In genomic region chr2:102043560-102043959, GRCh38 we compare ENCODE assay signal across 22 cellular contexts. TPM values are rescaled to one million over a fixed set of nuclear protein-coding genes. Genes with fewer than 3 reads are reported as not detected.
DNase-seq lines count a peak whose midpoint lies in the region; ATAC-seq and TF ChIP-seq lines count a peak whose summit lies in the region.
"Had no signal": no experiment of that assay in that cellular context is flagged by ENCODE, and none has a peak within 500 bp of the region (broad histone marks: within the 10 kb centered on the region; RNA-seq: fewer than 3 reads in every experiment).

No MANE protein-coding gene starts in this region.

- H2BK120ac ChIP-seq in IMR-90 (ENCODE audit: low read depth, low read length): no peak overlapping the region
- peak overlapping the region; percentile 86 for H2BK120ac ChIP-seq in mesenchymal stem cell (ENCODE audit: low read depth, low read length)

- no peak overlapping the region for H2AK5ac ChIP-seq in IMR-90 (ENCODE audit: low read depth, low read length)
- H2AK5ac ChIP-seq in mesenchymal stem cell (ENCODE audit: low read length, severe bottlenecking): no peak overlapping the region

- H3K18ac ChIP-seq in IMR-90 (ENCODE audit: low read depth, low read length) (no peak overlapping the region), mesenchymal stem cell (ENCODE audit: low read depth in 1 of 2, low read length in 2 of 2) (peak overlapping the region; percentile 63 to 82)

- ATAC-seq in IMR-90 (ENCODE audit: low read depth) (no peak), psoas muscle (peak in 3 of 4 donors; percentile 57 to 70 (median 65)), GM19452 (IDR thresholded peaks at IDR 0.05; ENCODE audit: unreplicated experiment) (no peak), mucosa of descending colon (no peak), HG03442 (IDR thresholded peaks at IDR 0.05; ENCODE audit: unreplicated experiment) (no peak)
- ATAC-seq: A549, GM23338, HCT116 had no signal

- no peaks in the 10 kb centered on the region; the same call in 1 of the 2 replicates for H4K20me1 ChIP-seq in IMR-90 (ENCODE audit: insufficient read depth, low read length)

- H3K36me3 ChIP-seq in IMR-90 (ENCODE audit: control insufficient read depth, insufficient read depth, low read length) (no peaks in the 10 kb centered on the region), adipocyte (ENCODE audit: control insufficient read depth, insufficient read depth, low read length, severe bottlenecking) (no peaks in the 10 kb centered on the region), mesenchymal stem cell (ENCODE audit: control insufficient read depth in 1 of 2, insufficient read depth in 2 of 2, low read depth in 1 of 2, low read length in 2 of 2) (no peaks in the 10 kb centered on the region), psoas muscle (ENCODE audit: insufficient read depth in 1 of 2, low read depth in 1 of 2) (no peaks in the 10 kb centered on the region), mucosa of descending colon (ENCODE audit: low read depth) (no peaks in the 10 kb centered on the region)

- no peak overlapping the region for H4K5ac ChIP-seq in IMR-90 (ENCODE audit: low read depth, low read length)

- H3K9me3 ChIP-seq in IMR-90 (ENCODE audit: control insufficient read depth, insufficient read depth, low read length) (0 out of 2 replicates have a peak, but pooled peaks cover 2% of the 10 kb centered on the region), adipocyte (ENCODE audit: control insufficient read depth, low read length) (no peaks in the 10 kb centered on the region), mesenchymal stem cell (ENCODE audit: control insufficient read depth, low read length) (no peaks in the 10 kb centered on the region), psoas muscle (no peaks in the 10 kb centered on the region), mucosa of descending colon (no peaks in the 10 kb centered on the region)
- H3K9me3 ChIP-seq: A549 had no signal

- H2BK20ac ChIP-seq in IMR-90 (ENCODE audit: low read depth, low read length): no peak overlapping the region

- TF ChIP-seq CTCF in IMR-90 (conservative IDR thresholded peaks at IDR 0.05; ENCODE audit: low read depth, low read length) (no peak), psoas muscle (IDR thresholded peaks at IDR 0.05) (no peak), mucosa of descending colon (IDR thresholded peaks at IDR 0.05) (no peak)

- intact Hi-C loops in IMR-90 (cut with micrococcal nuclease): no loop called here
- intact Hi-C loops in psoas muscle (cut with DNase I): no loop called here
- intact Hi-C loops in mucosa of descending colon (cut with DNase I, micrococcal nuclease): no loop called here

- no TSS peak for BruUV-seq in IMR-90 (replicated peaks; lab: Mats Ljungman, UMichigan)

- WGBS in IMR-90 (ENCODE audit: extremely low coverage in 2 of 2, insufficient read length in 1 of 2), 2 experiments: no CpG with 5 or more reads among the region's 1 CpG
- WGBS in mesenchymal stem cell: 96% methylated on average over 1 of the region's 1 CpG
- WGBS in psoas muscle, 3 donors: 83 to 96% (median 92%) methylated on average over 1 of the region's 1 CpG

- H3K4me1 ChIP-seq in IMR-90 (ENCODE audit: control insufficient read depth, insufficient read depth, low read length): peaks cover 24% of the 10 kb centered on the region
- peaks cover 48% of the 10 kb centered on the region for H3K4me1 ChIP-seq in adipocyte (ENCODE audit: control insufficient read depth, insufficient read depth, low read length)
- peaks cover 3% of the 10 kb centered on the region for H3K4me1 ChIP-seq in mesenchymal stem cell (ENCODE audit: control insufficient read depth, insufficient read depth, low read depth, low read length)
- H3K4me1 ChIP-seq in psoas muscle: no peaks in the 10 kb centered on the region
- peaks cover 4% of the 10 kb centered on the region for H3K4me1 ChIP-seq in mucosa of descending colon (ENCODE audit: low read depth)

- no peak overlapping the region for H3K23ac ChIP-seq in IMR-90 (ENCODE audit: low read depth, low read length)
- H3K23ac ChIP-seq in mesenchymal stem cell (ENCODE audit: low read length in 2 of 2): no peak overlapping the region

- H3K79me1 ChIP-seq in IMR-90 (ENCODE audit: low read depth in 1 of 2, low read length in 2 of 2) (no peaks in the 10 kb centered on the region; a peak in 1 of 4 replicates), mesenchymal stem cell (replicated peaks; ENCODE audit: low read length, poor library complexity, severe bottlenecking) (no peaks in the 10 kb centered on the region)

- no peaks in the 10 kb centered on the region for H3K27me3 ChIP-seq in IMR-90 (ENCODE audit: control insufficient read depth, insufficient read depth, low read length)
- no peaks in the 10 kb centered on the region for H3K27me3 ChIP-seq in adipocyte (replicated peaks; ENCODE audit: control insufficient read depth, insufficient read depth, low read length)
- no peaks in the 10 kb centered on the region for H3K27me3 ChIP-seq in mesenchymal stem cell (ENCODE audit: control insufficient read depth in 1 of 2, insufficient read depth in 1 of 2, low read length in 2 of 2)
- no peaks in the 10 kb centered on the region for H3K27me3 ChIP-seq in psoas muscle (ENCODE audit: insufficient read depth in 3 of 3, low read length in 2 of 3)

- H3K9ac ChIP-seq in IMR-90 (ENCODE audit: low read depth, low read length): no peak overlapping the region
- peak overlapping the region; percentile 0 for H3K9ac ChIP-seq in adipocyte (ENCODE audit: low read length)
- H3K9ac ChIP-seq in mesenchymal stem cell (ENCODE audit: low read length): no peak overlapping the region

- H2BK15ac ChIP-seq in IMR-90 (ENCODE audit: low read depth, low read length) (0 out of 3 replicates have a peak overlapping the region, but pooled peaks have one; percentile 33), mesenchymal stem cell (ENCODE audit: low read depth, poor library complexity, severe bottlenecking) (no peak overlapping the region)

- no peak overlapping the region for H3K14ac ChIP-seq in IMR-90 (replicated peaks; ENCODE audit: low read depth, low read length)
- H3K14ac ChIP-seq in mesenchymal stem cell (ENCODE audit: low read length in 2 of 2): no peak overlapping the region

- H3K56ac ChIP-seq in IMR-90 (ENCODE audit: extremely low read depth, insufficient read depth, low read length): no peak overlapping the region

- H2BK5ac ChIP-seq in IMR-90 (ENCODE audit: low read depth, low read length, poor library complexity, severe bottlenecking) (no peak overlapping the region), mesenchymal stem cell (ENCODE audit: low read depth, low read length, poor library complexity, severe bottlenecking) (no peak overlapping the region)

- H3K4ac ChIP-seq in IMR-90 (ENCODE audit: low read depth, low read length): 0 out of 2 replicates have a peak overlapping the region, but pooled peaks have one; percentile 26
- H3K4ac ChIP-seq in mesenchymal stem cell (ENCODE audit: low read depth in 1 of 2, low read length in 2 of 2): peak overlapping the region; percentile 85 to 89

- H2AK9ac ChIP-seq in IMR-90 (replicated peaks; ENCODE audit: low read depth, low read length, poor library complexity): no peak overlapping the region

- H4K91ac ChIP-seq in IMR-90 (ENCODE audit: insufficient read depth, low read depth, low read length) (no peak overlapping the region), mesenchymal stem cell (ENCODE audit: low read length) (no peak overlapping the region)

- H2BK12ac ChIP-seq in mesenchymal stem cell (ENCODE audit: low read length in 2 of 2): peak overlapping the region; percentile 93 to 96

- H2AFZ ChIP-seq in IMR-90 (replicated peaks; ENCODE audit: low read length, poor library complexity) (no peak overlapping the region), mesenchymal stem cell (ENCODE audit: low read depth, low read length) (no peak overlapping the region)
- H2AFZ ChIP-seq: GM23338 had no signal

- dilution Hi-C loops in IMR-90 (cut with HindIII; ENCODE audit: low sequenced_read_pairs, unreplicated experiment): no loop called here

- CTCF ChIA-PET in IMR-90 (lab: Yijun Ruan, JAX): no interaction called here

- H3K9me1 ChIP-seq in IMR-90 (ENCODE audit: insufficient read depth, low read length): peaks cover 19% of the 10 kb centered on the region

- TF ChIP-seq RAD21 in IMR-90 (IDR thresholded peaks at IDR 0.05; ENCODE audit: low read length): no peak

- H3K4me3 ChIP-seq in IMR-90 (ENCODE audit: insufficient read depth, low read depth, low read length): no peak overlapping the region
- H3K4me3 ChIP-seq in adipocyte (ENCODE audit: low read length): no peak overlapping the region
- no peak overlapping the region for H3K4me3 ChIP-seq in mesenchymal stem cell (ENCODE audit: insufficient read depth in 1 of 2, low read depth in 1 of 2, low read length in 2 of 2)
- no peak overlapping the region for H3K4me3 ChIP-seq in psoas muscle
- no peak overlapping the region for H3K4me3 ChIP-seq in mucosa of descending colon
- H3K4me3 ChIP-seq: A549, GM23338 had no signal

- no peak for DNase-seq in IMR-90
- DNase-seq in adipocyte (ENCODE audit: low read depth): no peak
- DNase-seq in mesenchymal stem cell: no peak
- no peak for DNase-seq in psoas muscle
- DNase-seq in ecto neural progenitor cell (ENCODE audit: low spot score): no peak
- DNase-seq in mucosa of descending colon: no peak
- DNase-seq: 8988T; ACHN; C1 segment of cervical spinal cord; Calu3; CD4-positive, alpha-beta memory T cell; COR-L47; DMS53; DMS79 treated with DMSO at 0.1 percent for 48 hours; H9 had no signal

- H3K27ac ChIP-seq in IMR-90 (ENCODE audit: insufficient read depth, low read length) (no peak overlapping the region), mesenchymal stem cell (ENCODE audit: low read length, poor library complexity, severe bottlenecking) (no peak overlapping the region), psoas muscle (no peak overlapping the region)

- POLR2A ChIA-PET in IMR-90 (lab: Charles Lee; ENCODE audit: unreplicated experiment): no interaction called here

- in situ Hi-C loops in IMR-90 (cut with MboI; ENCODE audit: low sequenced_read_pairs): no loop called here

- H3K4me2 ChIP-seq in IMR-90 (ENCODE audit: low read depth, low read length) (no peak overlapping the region), mesenchymal stem cell (ENCODE audit: low read length, poor library complexity, severe bottlenecking) (no peak overlapping the region)
- H3K4me2 ChIP-seq: A549, GM23338 had no signal

- no peak overlapping the region for H4K8ac ChIP-seq in IMR-90 (ENCODE audit: low read depth in 2 of 2, low read length in 2 of 2)
- no peak overlapping the region for H4K8ac ChIP-seq in mesenchymal stem cell (ENCODE audit: low read length)

- TF ChIP-seq POLR2A in IMR-90 (IDR thresholded peaks at IDR 0.05; ENCODE audit: low read depth, low read length): no peak

RNA-seq across cellular contexts. Expression of gene IL1R2, which starts 51.8 kb away (rescaled TPM):
- total RNA-seq in IMR-90 (2012; rRNA removed) (not detected in 2 replicates), psoas muscle (1 to 10 TPM in 2 of 4 donors, under 1 TPM in 2; 0.41 to 3.1 (median 1.6) TPM), mucosa of descending colon (10 to 100 TPM; 17.9 to 40.3 (median 39.8) TPM)
- polyA plus RNA-seq in IMR-90 (2012; rRNA removed) (not detected in 2 replicates), psoas muscle (1 to 10 TPM in 2 of 3 donors, under 1 TPM in 1; 0.86 to 3.4 (median 1.3) TPM)
- polyA plus RNA-seq in IMR-90 (2012; cell fraction: cytosol; rRNA removed): 0.03 TPM in 1 of 2 replicates, not detected in the other
- polyA plus RNA-seq in IMR-90 (2012; cell fraction: nucleus; rRNA removed; ENCODE audit: low replicate concordance): 0.14 TPM in 1 of 2 replicates, not detected in the other
- 3.4 TPM for polyA plus RNA-seq in mesenchymal stem cell (2013, experiment 1 of 2)
- 3.0 TPM for polyA plus RNA-seq in mesenchymal stem cell (2013, experiment 2 of 2)
- total RNA-seq: Calu3; CD4-positive, alpha-beta memory T cell; Daoy; GM23338; H9 had no signal
- polyA plus RNA-seq: BJ, GM23338 had no signal

Comparison
In these comparisons a context has a peak if more than half of its experiments do, and no peak if none do; other contexts are left out.
1. ATAC-seq: peak in psoas muscle (3 of 4); none in IMR-90 (single experiment), GM19452 (single experiment), mucosa of descending colon (single experiment) and HG03442 (single experiment).
2. RNA of gene IL1R2, which starts 51.8 kb away (total RNA-seq): 17.9 to 40.3 TPM in mucosa of descending colon; 0.41 to 3.1 TPM in psoas muscle and not detected in IMR-90; every median in the first group is over 4 times any median in the second.